ENCODE assay signal across 15 cellular contexts in genomic region chr1:222369991-222370910, GRCh38.
A peak's percentile ranks its signal among the peaks of the same experiment; 100 is the strongest.
DNase-seq lines count a peak whose midpoint lies in the region; ATAC-seq, FAIRE-seq and TF ChIP-seq lines count a peak whose summit lies in the region.
"Had no signal": no experiment of that assay in that cellular context is flagged by ENCODE, and none has a peak within 500 bp of the region (broad histone marks: within the 10 kb centered on the region; RNA-seq: fewer than 3 reads in every experiment).

No MANE protein-coding gene starts in this region.

- ATAC-seq in activated naive CD4-positive, alpha-beta T cell treated with anti-CD3 and anti-CD28 coated beads, Interleukin-2, amount 50 U/mL, for 72 hours, result no peak
- ATAC-seq: gastrocnemius medialis had no signal

- no peak for TF ChIP-seq POLR2A in H54 (IDR thresholded peaks at IDR 0.05; ENCODE audit: low read depth, low read length)

- peak; percentile 80 for FAIRE-seq in H54 (lab: Jason Lieb, UNC)

- H3K27me3 ChIP-seq in HAP-1 (ENCODE audit: low read depth), result no peaks in the 10 kb centered on the region
- H3K27me3 ChIP-seq: gastrocnemius medialis had no signal

- TF ChIP-seq CTCF in glutamatergic neuron (IDR thresholded peaks at IDR 0.05; ENCODE audit: partially characterized antibody, unreplicated experiment), result no peak

- no peak overlapping the region for H3K4me3 ChIP-seq in HAP-1
- H3K4me3 ChIP-seq: gastrocnemius medialis, left ventricle myocardium inferior had no signal

- peak overlapping the region; percentile 50 for H3K4me3 Mint-ChIP-seq in glutamatergic neuron (ENCODE audit: unreplicated experiment)
- H3K4me3 Mint-ChIP-seq: activated naive CD4-positive, alpha-beta T cell treated with anti-CD3 and anti-CD28 coated beads, Interleukin-2, amount 50 U/mL, for 24 hours had no signal

- peaks cover 32% of the 10 kb centered on the region for H3K4me1 Mint-ChIP-seq in glutamatergic neuron (ENCODE audit: low read depth, unreplicated experiment)
- H3K4me1 Mint-ChIP-seq: activated naive CD4-positive, alpha-beta T cell treated with anti-CD3 and anti-CD28 coated beads, Interleukin-2, amount 50 U/mL, for 24 hours had no signal

- DNase-seq in A172 (ENCODE audit: low spot score), result peak; percentile 98
- peak; percentile 48 for DNase-seq in H54 (ENCODE audit: insufficient read length, low spot score)
- DNase-seq in SW480 (ENCODE audit: low spot score), result peak; percentile 5
- DNase-seq in glutamatergic neuron, result peak; percentile 52
- DNase-seq in COR-L47 (lab: John Stamatoyannopoulos, UW), result no peak
- no peak for DNase-seq in NCI-H82 (lab: John Stamatoyannopoulos, UW)
- no peak for DNase-seq in HAP-1 (ENCODE audit: low spot score in 2 of 2)
- no peak for DNase-seq in activated naive CD4-positive, alpha-beta T cell treated with anti-CD3 and anti-CD28 coated beads, Interleukin-2, amount 50 U/mL, for 72 hours (ENCODE audit: low spot score in 2 of 2)
- DNase-seq: activated CD8-positive, alpha-beta memory T cell treated with anti-CD3 and anti-CD28 coated beads for 24 hours; gastrocnemius medialis; left ventricle myocardium inferior; nucleus accumbens; stimulated activated CD4-positive, alpha-beta T cell treated with anti-CD3 and anti-CD28 coated beads, Interleukin-2, amount 100 ng/mL, for 24 hours; stimulated activated naive CD4-positive, alpha-beta T cell had no signal

- peak overlapping the region; percentile 93 for H3K27ac Mint-ChIP-seq in glutamatergic neuron (ENCODE audit: unreplicated experiment)
- H3K27ac Mint-ChIP-seq in activated naive CD4-positive, alpha-beta T cell treated with anti-CD3 and anti-CD28 coated beads, Interleukin-2, amount 50 U/mL, for 72 hours, result no peak overlapping the region
- H3K27ac Mint-ChIP-seq: activated naive CD4-positive, alpha-beta T cell treated with anti-CD3 and anti-CD28 coated beads, Interleukin-2, amount 50 U/mL, for 24 hours had no signal

- H3K9me3 ChIP-seq in HAP-1, result no peaks in the 10 kb centered on the region
- H3K9me3 ChIP-seq: gastrocnemius medialis, left ventricle myocardium inferior had no signal

- peaks cover 8% of the 10 kb centered on the region for H3K9me3 Mint-ChIP-seq in glutamatergic neuron (ENCODE audit: unreplicated experiment)
- H3K9me3 Mint-ChIP-seq in activated naive CD4-positive, alpha-beta T cell treated with anti-CD3 and anti-CD28 coated beads, Interleukin-2, amount 50 U/mL, for 72 hours, result peaks cover 0 to 7% of the 10 kb centered on the region in 2 donors
- H3K9me3 Mint-ChIP-seq: activated naive CD4-positive, alpha-beta T cell treated with anti-CD3 and anti-CD28 coated beads, Interleukin-2, amount 50 U/mL, for 24 hours had no signal

- no peaks in the 10 kb centered on the region for H3K4me1 ChIP-seq in HAP-1
- H3K4me1 ChIP-seq: gastrocnemius medialis, left ventricle myocardium inferior had no signal

- in situ Hi-C loops in HAP-1 (cut with MboI; ENCODE audit: low sequenced_read_pairs), result no loop called here

- peaks cover 2% of the 10 kb centered on the region for H3K27me3 Mint-ChIP-seq in glutamatergic neuron (ENCODE audit: unreplicated experiment)
- H3K27me3 Mint-ChIP-seq: activated naive CD4-positive, alpha-beta T cell treated with anti-CD3 and anti-CD28 coated beads, Interleukin-2, amount 50 U/mL, for 24 hours had no signal

- no peaks in the 10 kb centered on the region for H3K36me3 Mint-ChIP-seq in glutamatergic neuron (ENCODE audit: unreplicated experiment)
- H3K36me3 Mint-ChIP-seq in activated naive CD4-positive, alpha-beta T cell treated with anti-CD3 and anti-CD28 coated beads, Interleukin-2, amount 50 U/mL, for 72 hours, result no peaks in the 10 kb centered on the region
- H3K36me3 Mint-ChIP-seq: activated naive CD4-positive, alpha-beta T cell treated with anti-CD3 and anti-CD28 coated beads, Interleukin-2, amount 50 U/mL, for 24 hours had no signal

- no peaks in the 10 kb centered on the region for H3K36me3 ChIP-seq in HAP-1 (replicated peaks)
- H3K36me3 ChIP-seq: gastrocnemius medialis, left ventricle myocardium inferior had no signal

Comparison
In these comparisons a context has a peak if more than half of its experiments do, and no peak if none do; other contexts are left out.
1. DNase-seq: peak in A172 (single experiment), H54 (single experiment), SW480 (single experiment) and glutamatergic neuron (single experiment); none in COR-L47 (single experiment), NCI-H82 (single experiment), HAP-1 (0 of 2) and activated naive CD4-positive, alpha-beta T cell treated with anti-CD3 and anti-CD28 coated beads, Interleukin-2, amount 50 U/mL, for 72 hours (0 of 2).